Comparison of ENCODE assay signal across 19 cellular contexts in the genomic region with DNA sequence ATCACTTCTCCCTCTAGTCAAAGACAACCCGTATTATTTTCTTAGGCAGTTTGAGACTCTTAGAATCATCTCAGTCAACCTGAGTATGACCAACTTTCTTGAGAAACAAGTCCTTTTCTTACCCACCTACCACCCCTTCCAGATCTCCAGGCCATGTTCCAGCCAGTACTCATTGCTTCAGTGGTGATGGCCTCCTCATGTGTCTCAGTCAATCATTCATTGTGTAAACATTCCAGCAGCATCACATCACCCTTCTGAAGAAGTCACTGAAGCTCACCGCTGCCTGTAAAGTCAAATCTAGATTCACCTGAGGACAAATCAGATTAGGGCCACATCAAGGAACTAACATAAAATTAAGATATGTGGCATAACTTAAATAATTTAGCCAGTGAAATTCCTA.
DNase-seq lines count a peak whose midpoint lies in the region; ATAC-seq, FAIRE-seq and TF ChIP-seq lines count a peak whose summit lies in the region.
"Had no signal": no experiment of that assay in that cellular context is flagged by ENCODE, and none has a peak within 500 bp of the region (broad histone marks: within the 10 kb centered on the region; RNA-seq: fewer than 3 reads in every experiment).

No MANE protein-coding gene starts in this region.

- FAIRE-seq in astrocyte (lab: Jason Lieb, UNC), result no peak
- FAIRE-seq: D721Med, K562 had no signal

- H2AFZ ChIP-seq in astrocyte (ENCODE audit: low read depth, low read length), result no peak overlapping the region

- peaks cover under 1% of the 10 kb centered on the region for H3K9me3 Mint-ChIP-seq in astrocyte (ENCODE audit: unreplicated experiment)
- H3K9me3 Mint-ChIP-seq: memory B cell had no signal

- DNase-seq in HT-29 (ENCODE audit: low spot score) (peak; percentile 53), astrocyte (ENCODE audit: low read depth) (peak; percentile 46), kidney tubule cell (ENCODE audit: low spot score) (peak; percentile 97), erythroblast (lab: John Stamatoyannopoulos, UW) (no peak), NCI-H1694 (lab: John Stamatoyannopoulos, UW) (no peak), COR-L47 (lab: John Stamatoyannopoulos, UW) (no peak)
- DNase-seq: activated B cell treated with CpG ODN at 0.5 μM for 24 hours; activated CD8-positive, alpha-beta memory T cell treated with anti-CD3 and anti-CD28 coated beads, Interleukin-2, amount 50 U/mL, for 4 hours; activated naive CD4-positive, alpha-beta T cell treated with anti-CD3 and anti-CD28 coated beads, Interleukin-2, amount 50 U/mL, for 16 hours; NCI-H1436; NCI-H82; thyroid gland had no signal

- H3K27ac ChIP-seq in 22Rv1 (peak overlapping the region; percentile 40; the same call in 1 of the 2 replicates), astrocyte (ENCODE audit: low read depth, low read length) (no peak overlapping the region)
- H3K27ac ChIP-seq: esophagus muscularis mucosa, SK-N-MC, thyroid gland had no signal

- no peaks in the 10 kb centered on the region for H3K36me3 Mint-ChIP-seq in astrocyte (ENCODE audit: low read depth, unreplicated experiment)
- H3K36me3 Mint-ChIP-seq: memory B cell had no signal

- H3K4me1 ChIP-seq in astrocyte (ENCODE audit: insufficient read depth, low read length), result peaks cover 12% of the 10 kb centered on the region
- H3K4me1 ChIP-seq: thyroid gland had no signal

- TF ChIP-seq CTCF in 22Rv1 (IDR thresholded peaks at IDR 0.05) (no peak), astrocyte (IDR thresholded peaks at IDR 0.05; ENCODE audit: insufficient read depth, low read depth, low read length) (no peak)

- no peaks in the 10 kb centered on the region for H3K27me3 Mint-ChIP-seq in astrocyte (ENCODE audit: low read depth, unreplicated experiment)
- H3K27me3 Mint-ChIP-seq: activated B cell treated with CpG ODN at 0.5 μM for 24 hours, memory B cell had no signal

- H3K4me3 Mint-ChIP-seq in astrocyte (ENCODE audit: unreplicated experiment), result no peak overlapping the region
- H3K4me3 Mint-ChIP-seq: activated B cell treated with CpG ODN at 0.5 μM for 24 hours, memory B cell had no signal

- no peaks in the 10 kb centered on the region for H3K27me3 ChIP-seq in astrocyte (ENCODE audit: insufficient read depth, low read length)
- H3K27me3 ChIP-seq: esophagus muscularis mucosa, thyroid gland had no signal

- no peaks in the 10 kb centered on the region for H3K9me3 ChIP-seq in astrocyte (ENCODE audit: insufficient read depth, low read depth, low read length)
- H3K9me3 ChIP-seq: esophagus muscularis mucosa, thyroid gland had no signal

- peak overlapping the region; percentile 26 for H3K27ac Mint-ChIP-seq in astrocyte (ENCODE audit: unreplicated experiment)
- H3K27ac Mint-ChIP-seq: activated B cell treated with CpG ODN at 0.5 μM for 24 hours, memory B cell had no signal

- no peaks in the 10 kb centered on the region for H3K36me3 ChIP-seq in astrocyte (ENCODE audit: insufficient read depth, low read length)
- H3K36me3 ChIP-seq: esophagus muscularis mucosa, thyroid gland had no signal

- H3K4me2 ChIP-seq in astrocyte (ENCODE audit: low read length), result no peak overlapping the region

- no peak for ATAC-seq in GM21737 (IDR thresholded peaks at IDR 0.05; ENCODE audit: unreplicated experiment)
- ATAC-seq: K562 had no signal

- H3K4me1 Mint-ChIP-seq in astrocyte (ENCODE audit: low read depth, unreplicated experiment), result peaks cover 10% of the 10 kb centered on the region
- H3K4me1 Mint-ChIP-seq: activated B cell treated with CpG ODN at 0.5 μM for 24 hours, memory B cell had no signal

- H4K20me1 ChIP-seq in astrocyte (ENCODE audit: insufficient read depth, low read length), result no peaks in the 10 kb centered on the region

- H3K9ac ChIP-seq in astrocyte (ENCODE audit: low read length), result no peak overlapping the region

- no peak for TF ChIP-seq POLR2A in erythroblast (IDR thresholded peaks at IDR 0.05; ENCODE audit: low read length)

- no peaks in the 10 kb centered on the region for H3K79me2 ChIP-seq in astrocyte (ENCODE audit: insufficient read depth, low read length)

- H3K4me3 ChIP-seq in astrocyte (ENCODE audit: insufficient read depth, low read depth, low read length), result no peak overlapping the region
- H3K4me3 ChIP-seq: esophagus muscularis mucosa, K562, SK-N-MC, thyroid gland had no signal

Comparison
In these comparisons a context has a peak if more than half of its experiments do, and no peak if none do; other contexts are left out.
1. DNase-seq: peak in HT-29 (single experiment), astrocyte (single experiment) and kidney tubule cell (single experiment); none in erythroblast (0 of 2), NCI-H1694 (single experiment) and COR-L47 (single experiment).